Comparison of ENCODE assay signal across 1 cellular context in genomic region chr19:58575183-58576041, GRCh38.
A peak's percentile ranks its signal among the peaks of the same experiment; 100 is the strongest.
TF ChIP-seq lines count a peak whose summit lies in the region.

No MANE protein-coding gene starts in this region.

TF ChIP-seq in HepG2, 621 proteins besides CTCF, POLR2A, EP300 and RAD21 (continued from another document and continues in another):
- TF ChIP-seq, protein P1, sequence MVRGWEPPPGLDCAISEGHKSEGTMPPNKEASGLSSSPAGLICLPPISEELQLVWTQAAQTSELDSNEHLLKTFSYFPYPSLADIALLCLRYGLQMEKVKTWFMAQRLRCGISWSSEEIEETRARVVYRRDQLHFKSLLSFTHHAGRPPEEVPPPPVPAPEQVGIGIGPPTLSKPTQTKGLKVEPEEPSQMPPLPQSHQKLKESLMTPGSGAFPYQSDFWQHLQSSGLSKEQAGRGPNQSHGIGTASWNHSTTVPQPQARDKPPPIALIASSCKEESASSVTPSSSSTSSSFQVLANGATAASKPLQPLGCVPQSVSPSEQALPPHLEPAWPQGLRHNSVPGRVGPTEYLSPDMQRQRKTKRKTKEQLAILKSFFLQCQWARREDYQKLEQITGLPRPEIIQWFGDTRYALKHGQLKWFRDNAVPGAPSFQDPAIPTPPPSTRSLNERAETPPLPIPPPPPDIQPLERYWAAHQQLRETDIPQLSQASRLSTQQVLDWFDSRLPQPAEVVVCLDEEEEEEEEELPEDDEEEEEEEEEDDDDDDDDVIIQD (CRISPR knock-in tag; IDR thresholded peaks at IDR 0.05; ENCODE audit: low read depth): no peak; the same call in 1 of the 2 replicates
- TF ChIP-seq HDAC1 (CRISPR knock-in tag; IDR thresholded peaks at IDR 0.05) (peak; percentile 64), PAXIP1 (CRISPR knock-in tag; conservative IDR thresholded peaks at IDR 0.05) (peak; percentile 45), MBNL3 (CRISPR knock-in tag; conservative IDR thresholded peaks at IDR 0.05) (no peak), PHB2 (IDR thresholded peaks at IDR 0.05; ENCODE audit: partially characterized antibody) (no peak), NR2F1 (CRISPR knock-in tag; IDR thresholded peaks at IDR 0.05) (no peak), KLF6 (CRISPR knock-in tag; IDR thresholded peaks at IDR 0.05) (no peak), TERF1 (CRISPR knock-in tag; IDR thresholded peaks at IDR 0.05) (no peak), ZNF430 (CRISPR knock-in tag; IDR thresholded peaks at IDR 0.05) (peak; percentile 86), UBTF (CRISPR knock-in tag; IDR thresholded peaks at IDR 0.05) (peak; percentile 66), ZNF317 (CRISPR knock-in tag; IDR thresholded peaks at IDR 0.05) (peak; percentile 69; the same call in 1 of the 2 replicates), ZNF567 (CRISPR knock-in tag; IDR thresholded peaks at IDR 0.05; ENCODE audit: borderline replicate concordance) (0 out of 2 replicates have a peak, but pooled peaks have one; percentile 38), MLXIP (CRISPR knock-in tag; IDR thresholded peaks at IDR 0.05; ENCODE audit: borderline replicate concordance) (no peak), MIER3 (CRISPR knock-in tag; IDR thresholded peaks at IDR 0.05; ENCODE audit: borderline replicate concordance) (peak; percentile 70; the same call in 1 of the 2 replicates), ZBTB7A (CRISPR knock-in tag; IDR thresholded peaks at IDR 0.05) (no peak), ATAD3A (CRISPR knock-in tag; IDR thresholded peaks at IDR 0.05) (no peak), ZNF280B (CRISPR knock-in tag; IDR thresholded peaks at IDR 0.05; ENCODE audit: borderline replicate concordance) (no peak; the same call in 1 of the 2 replicates), REPIN1 (CRISPR knock-in tag; IDR thresholded peaks at IDR 0.05; ENCODE audit: borderline replicate concordance, low read depth) (peak; percentile 75; the same call in 1 of the 2 replicates), CHD2 (IDR thresholded peaks at IDR 0.05; ENCODE audit: low read depth, low read length) (0 out of 2 replicates have a peak, but pooled peaks have one; percentile 22), NCOA1 (CRISPR knock-in tag; IDR thresholded peaks at IDR 0.05) (no peak; the same call in 1 of the 2 replicates), ZNF710 (CRISPR knock-in tag; IDR thresholded peaks at IDR 0.05; ENCODE audit: borderline replicate concordance) (peak; percentile 38; the same call in 1 of the 2 replicates), PRMT3 (CRISPR knock-in tag; IDR thresholded peaks at IDR 0.05; ENCODE audit: borderline replicate concordance, low read depth) (no peak), HHEX (CRISPR knock-in tag; IDR thresholded peaks at IDR 0.05) (no peak), JDP2 (CRISPR knock-in tag; IDR thresholded peaks at IDR 0.05; ENCODE audit: borderline replicate concordance) (no peak), MXD4 (CRISPR knock-in tag; IDR thresholded peaks at IDR 0.05) (peak; percentile 33; the same call in 1 of the 2 replicates), ZNF883 (CRISPR knock-in tag; IDR thresholded peaks at IDR 0.05; ENCODE audit: not compliant biosample characterization) (peak; percentile 69), ELF4 (CRISPR knock-in tag; IDR thresholded peaks at IDR 0.05; ENCODE audit: borderline replicate concordance) (0 out of 2 replicates have a peak, but pooled peaks have one; percentile 30), ETV6 (CRISPR knock-in tag; conservative IDR thresholded peaks at IDR 0.05) (0 out of 2 replicates have a peak, but pooled peaks have one; percentile 17), EEA1 (CRISPR knock-in tag; IDR thresholded peaks at IDR 0.05; ENCODE audit: borderline replicate concordance) (peak; percentile 59; the same call in 1 of the 2 replicates), ZC3H13 (CRISPR knock-in tag; IDR thresholded peaks at IDR 0.05) (peak; percentile 56; the same call in 1 of the 2 replicates), HOXA7 (CRISPR knock-in tag; IDR thresholded peaks at IDR 0.05) (no peak), SP1 (IDR thresholded peaks at IDR 0.05) (no peak), SP1 (CRISPR knock-in tag; IDR thresholded peaks at IDR 0.05) (peak; percentile 88), ZNF672 (CRISPR knock-in tag; IDR thresholded peaks at IDR 0.05) (no peak), PHF20 (CRISPR knock-in tag; IDR thresholded peaks at IDR 0.05) (peak; percentile 69)
- TF ChIP-seq, protein P2, sequence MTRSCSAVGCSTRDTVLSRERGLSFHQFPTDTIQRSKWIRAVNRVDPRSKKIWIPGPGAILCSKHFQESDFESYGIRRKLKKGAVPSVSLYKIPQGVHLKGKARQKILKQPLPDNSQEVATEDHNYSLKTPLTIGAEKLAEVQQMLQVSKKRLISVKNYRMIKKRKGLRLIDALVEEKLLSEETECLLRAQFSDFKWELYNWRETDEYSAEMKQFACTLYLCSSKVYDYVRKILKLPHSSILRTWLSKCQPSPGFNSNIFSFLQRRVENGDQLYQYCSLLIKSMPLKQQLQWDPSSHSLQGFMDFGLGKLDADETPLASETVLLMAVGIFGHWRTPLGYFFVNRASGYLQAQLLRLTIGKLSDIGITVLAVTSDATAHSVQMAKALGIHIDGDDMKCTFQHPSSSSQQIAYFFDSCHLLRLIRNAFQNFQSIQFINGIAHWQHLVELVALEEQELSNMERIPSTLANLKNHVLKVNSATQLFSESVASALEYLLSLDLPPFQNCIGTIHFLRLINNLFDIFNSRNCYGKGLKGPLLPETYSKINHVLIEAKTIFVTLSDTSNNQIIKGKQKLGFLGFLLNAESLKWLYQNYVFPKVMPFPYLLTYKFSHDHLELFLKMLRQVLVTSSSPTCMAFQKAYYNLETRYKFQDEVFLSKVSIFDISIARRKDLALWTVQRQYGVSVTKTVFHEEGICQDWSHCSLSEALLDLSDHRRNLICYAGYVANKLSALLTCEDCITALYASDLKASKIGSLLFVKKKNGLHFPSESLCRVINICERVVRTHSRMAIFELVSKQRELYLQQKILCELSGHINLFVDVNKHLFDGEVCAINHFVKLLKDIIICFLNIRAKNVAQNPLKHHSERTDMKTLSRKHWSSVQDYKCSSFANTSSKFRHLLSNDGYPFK (CRISPR knock-in tag; IDR thresholded peaks at IDR 0.05; ENCODE audit: borderline replicate concordance): peak; percentile 93
- TF ChIP-seq, protein P3, sequence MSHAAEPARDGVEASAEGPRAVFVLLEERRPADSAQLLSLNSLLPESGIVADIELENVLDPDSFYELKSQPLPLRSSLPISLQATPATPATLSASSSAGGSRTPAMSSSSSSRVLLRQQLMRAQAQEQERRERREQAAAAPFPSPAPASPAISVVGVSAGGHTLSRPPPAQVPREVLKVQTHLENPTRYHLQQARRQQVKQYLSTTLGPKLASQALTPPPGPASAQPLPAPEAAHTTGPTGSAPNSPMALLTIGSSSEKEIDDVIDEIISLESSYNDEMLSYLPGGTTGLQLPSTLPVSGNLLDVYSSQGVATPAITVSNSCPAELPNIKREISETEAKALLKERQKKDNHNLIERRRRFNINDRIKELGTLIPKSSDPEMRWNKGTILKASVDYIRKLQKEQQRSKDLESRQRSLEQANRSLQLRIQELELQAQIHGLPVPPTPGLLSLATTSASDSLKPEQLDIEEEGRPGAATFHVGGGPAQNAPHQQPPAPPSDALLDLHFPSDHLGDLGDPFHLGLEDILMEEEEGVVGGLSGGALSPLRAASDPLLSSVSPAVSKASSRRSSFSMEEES (CRISPR knock-in tag; IDR thresholded peaks at IDR 0.05): no peak; the same call in 1 of the 2 replicates
